In genomic region chr22:43848366-43849171, GRCh38 we compare ENCODE assay signal across 8 cellular contexts. TPM values are rescaled to one million over a fixed set of nuclear protein-coding genes. Genes with fewer than 3 reads are reported as not detected.
DNase-seq lines count a peak whose midpoint lies in the region; ATAC-seq and TF ChIP-seq lines count a peak whose summit lies in the region.

No MANE protein-coding gene starts in this region.

- H3K9me3 ChIP-seq in HEK293 (ENCODE audit: control insufficient read depth, insufficient read depth, low read depth, low read length): no peaks in the 10 kb centered on the region
- H3K9me3 ChIP-seq in RWPE2 (ENCODE audit: severe bottlenecking): no peaks in the 10 kb centered on the region
- H3K9me3 ChIP-seq in hepatocyte (ENCODE audit: low read depth): no peaks in the 10 kb centered on the region

- 57% methylated on average over 16 of the region's 16 CpGs for WGBS in hepatocyte (ENCODE audit: low lambda C conversion rate, missing lambda C conversion rate)

- DNase-seq in AG04449 (ENCODE audit: low read depth, low spot score) (no peak), RWPE2 (ENCODE audit: low spot score) (no peak), hepatocyte (ENCODE audit: low spot score) (peak; percentile 69), Ammon's horn (ENCODE audit: low spot score) (no peak)
- no peak for DNase-seq in stimulated activated CD4-positive, alpha-beta T cell treated with anti-CD3 and anti-CD28 coated beads, Interleukin-4, amount 100 ng/mL, for 1 hour

- ATAC-seq in RWPE2 (ENCODE audit: low read depth) (no peak), GM19467 (IDR thresholded peaks at IDR 0.05; ENCODE audit: unreplicated experiment) (no peak), HG02885 (IDR thresholded peaks at IDR 0.05; ENCODE audit: poor library complexity, unreplicated experiment) (no peak)

- H3K36me3 ChIP-seq in HEK293 (ENCODE audit: control insufficient read depth in 2 of 2, insufficient read depth in 1 of 2, low read length in 2 of 2) (no peaks in the 10 kb centered on the region), RWPE2 (ENCODE audit: low read depth) (no peaks in the 10 kb centered on the region), hepatocyte (replicated peaks; ENCODE audit: insufficient read depth, low read depth) (no peaks in the 10 kb centered on the region)

- no peaks in the 10 kb centered on the region for H4K20me1 ChIP-seq in hepatocyte (ENCODE audit: insufficient read depth, poor library complexity, severe bottlenecking)

- H3K9me2 ChIP-seq in hepatocyte (replicated peaks; ENCODE audit: insufficient read depth): no peaks in the 10 kb centered on the region

- TF ChIP-seq CTCF in AG04449 (IDR thresholded peaks at IDR 0.05; ENCODE audit: insufficient read depth, low read length, missing control alignments) (peak; percentile 64), HEK293 (tag by site-specific recombination; IDR thresholded peaks at IDR 0.05) (peak; percentile 54; the same call in 1 of the 2 replicates), RWPE2 (IDR thresholded peaks at IDR 0.05; ENCODE audit: poor library complexity, severe bottlenecking) (peak; percentile 20), hepatocyte (IDR thresholded peaks at IDR 0.05; ENCODE audit: poor library complexity) (peak; percentile 48)

- POLR2A ChIA-PET in AG04449 (lab: Yijun Ruan, JAX) (no interaction called here), HEK293 (lab: Yijun Ruan, JAX) (no interaction called here)

- no peak overlapping the region for H2AFZ ChIP-seq in hepatocyte

- H3K4me1 ChIP-seq in HEK293 (ENCODE audit: control insufficient read depth, insufficient read depth, low read length): no peaks in the 10 kb centered on the region
- H3K4me1 ChIP-seq in RWPE2 (ENCODE audit: insufficient read depth, poor library complexity, severe bottlenecking): no peaks in the 10 kb centered on the region
- no peaks in the 10 kb centered on the region for H3K4me1 ChIP-seq in hepatocyte (ENCODE audit: insufficient read depth)

- H3K4me2 ChIP-seq in hepatocyte: no peak overlapping the region

- H3K79me2 ChIP-seq in hepatocyte: no peaks in the 10 kb centered on the region

- H3K4me3 ChIP-seq in AG04449 (ENCODE audit: low read depth, low read length) (no peak overlapping the region), HEK293 (ENCODE audit: low read depth, low read length) (no peak overlapping the region), RWPE2 (ENCODE audit: severe bottlenecking) (no peak overlapping the region), hepatocyte (no peak overlapping the region)

- H3K27ac ChIP-seq in HEK293 (ENCODE audit: extremely low read depth, low read depth, low read length) (no peak overlapping the region), RWPE2 (ENCODE audit: poor library complexity, severe bottlenecking) (no peak overlapping the region), hepatocyte (no peak overlapping the region)

- H3K27me3 ChIP-seq in RWPE2 (ENCODE audit: insufficient read depth, poor library complexity, severe bottlenecking): no peaks in the 10 kb centered on the region
- no peaks in the 10 kb centered on the region for H3K27me3 ChIP-seq in hepatocyte

- CTCF ChIA-PET in AG04449 (lab: Yijun Ruan, JAX): interaction anchor here (1.0 to 1.1 kb wide), 2 partner anchors 19 to 462 kb away, joined by 3 to 5 read pairs; no protein-coding TSS in a partner anchor
- CTCF ChIA-PET in HEK293 (lab: Yijun Ruan, JAX): interaction anchor here (0.6 to 2.4 kb wide), 5 partner anchors 34 to 465 kb away, joined by 3 to 6 read pairs (median 3); no protein-coding TSS in a partner anchor

TF ChIP-seq in HEK293, 187 proteins besides CTCF, POLR2A, EP300 and RAD21:
- TF ChIP-seq SALL2 (tag by site-specific recombination; IDR thresholded peaks at IDR 0.05; ENCODE audit: borderline replicate concordance) (no peak), ZNF830 (tag by site-specific recombination; IDR thresholded peaks at IDR 0.05; ENCODE audit: low read depth) (no peak), SETDB1 (IDR thresholded peaks at IDR 0.05; ENCODE audit: insufficient read length, low read length) (no peak), EGR2 (tag by site-specific recombination; IDR thresholded peaks at IDR 0.05; ENCODE audit: low read depth) (no peak), ZNF202 (tag by site-specific recombination; IDR thresholded peaks at IDR 0.05; ENCODE audit: borderline replicate concordance) (no peak), ZNF169 (tag by site-specific recombination; IDR thresholded peaks at IDR 0.05) (no peak), RBAK (tag by site-specific recombination; IDR thresholded peaks at IDR 0.05) (no peak), ZNF140 (tag by site-specific recombination; IDR thresholded peaks at IDR 0.05) (no peak), GLIS1 (tag by site-specific recombination; IDR thresholded peaks at IDR 0.05) (peak; percentile 68), ZNF654 (tag by site-specific recombination; IDR thresholded peaks at IDR 0.05; ENCODE audit: low read depth) (no peak), OVOL3 (tag by site-specific recombination; IDR thresholded peaks at IDR 0.05) (no peak), GFI1B (tag by site-specific recombination; IDR thresholded peaks at IDR 0.05) (no peak), TCF7L2 (IDR thresholded peaks at IDR 0.05; ENCODE audit: borderline replicate concordance, low read depth, low read length) (no peak), ZNF571 (tag by site-specific recombination; IDR thresholded peaks at IDR 0.05) (no peak), ZNF548 (tag by site-specific recombination; IDR thresholded peaks at IDR 0.05) (no peak), ZNF2 (tag by site-specific recombination; IDR thresholded peaks at IDR 0.05) (0 out of 2 replicates have a peak, but pooled peaks have one; percentile 21), ZIC2 (tag by site-specific recombination; IDR thresholded peaks at IDR 0.05) (peak; percentile 98), GLIS2 (tag by site-specific recombination; IDR thresholded peaks at IDR 0.05) (peak; percentile 34)
- TF ChIP-seq, protein P1, sequence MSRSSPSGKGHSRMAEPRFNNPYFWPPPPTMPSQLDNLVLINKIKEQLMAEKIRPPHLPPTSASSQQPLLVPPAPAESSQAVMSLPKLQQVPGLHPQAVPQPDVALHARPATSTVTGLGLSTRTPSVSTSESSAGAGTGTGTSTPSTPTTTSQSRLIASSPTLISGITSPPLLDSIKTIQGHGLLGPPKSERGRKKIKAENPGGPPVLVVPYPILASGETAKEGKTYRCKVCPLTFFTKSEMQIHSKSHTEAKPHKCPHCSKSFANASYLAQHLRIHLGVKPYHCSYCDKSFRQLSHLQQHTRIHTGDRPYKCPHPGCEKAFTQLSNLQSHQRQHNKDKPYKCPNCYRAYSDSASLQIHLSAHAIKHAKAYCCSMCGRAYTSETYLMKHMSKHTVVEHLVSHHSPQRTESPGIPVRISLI (tag by site-specific recombination; IDR thresholded peaks at IDR 0.05): no peak
- TF ChIP-seq, protein P2, sequence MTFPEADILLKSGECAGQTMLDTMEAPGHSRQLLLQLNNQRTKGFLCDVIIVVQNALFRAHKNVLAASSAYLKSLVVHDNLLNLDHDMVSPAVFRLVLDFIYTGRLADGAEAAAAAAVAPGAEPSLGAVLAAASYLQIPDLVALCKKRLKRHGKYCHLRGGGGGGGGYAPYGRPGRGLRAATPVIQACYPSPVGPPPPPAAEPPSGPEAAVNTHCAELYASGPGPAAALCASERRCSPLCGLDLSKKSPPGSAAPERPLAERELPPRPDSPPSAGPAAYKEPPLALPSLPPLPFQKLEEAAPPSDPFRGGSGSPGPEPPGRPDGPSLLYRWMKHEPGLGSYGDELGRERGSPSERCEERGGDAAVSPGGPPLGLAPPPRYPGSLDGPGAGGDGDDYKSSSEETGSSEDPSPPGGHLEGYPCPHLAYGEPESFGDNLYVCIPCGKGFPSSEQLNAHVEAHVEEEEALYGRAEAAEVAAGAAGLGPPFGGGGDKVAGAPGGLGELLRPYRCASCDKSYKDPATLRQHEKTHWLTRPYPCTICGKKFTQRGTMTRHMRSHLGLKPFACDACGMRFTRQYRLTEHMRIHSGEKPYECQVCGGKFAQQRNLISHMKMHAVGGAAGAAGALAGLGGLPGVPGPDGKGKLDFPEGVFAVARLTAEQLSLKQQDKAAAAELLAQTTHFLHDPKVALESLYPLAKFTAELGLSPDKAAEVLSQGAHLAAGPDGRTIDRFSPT (tag by site-specific recombination; IDR thresholded peaks at IDR 0.05): no peak
- TF ChIP-seq, protein P3, sequence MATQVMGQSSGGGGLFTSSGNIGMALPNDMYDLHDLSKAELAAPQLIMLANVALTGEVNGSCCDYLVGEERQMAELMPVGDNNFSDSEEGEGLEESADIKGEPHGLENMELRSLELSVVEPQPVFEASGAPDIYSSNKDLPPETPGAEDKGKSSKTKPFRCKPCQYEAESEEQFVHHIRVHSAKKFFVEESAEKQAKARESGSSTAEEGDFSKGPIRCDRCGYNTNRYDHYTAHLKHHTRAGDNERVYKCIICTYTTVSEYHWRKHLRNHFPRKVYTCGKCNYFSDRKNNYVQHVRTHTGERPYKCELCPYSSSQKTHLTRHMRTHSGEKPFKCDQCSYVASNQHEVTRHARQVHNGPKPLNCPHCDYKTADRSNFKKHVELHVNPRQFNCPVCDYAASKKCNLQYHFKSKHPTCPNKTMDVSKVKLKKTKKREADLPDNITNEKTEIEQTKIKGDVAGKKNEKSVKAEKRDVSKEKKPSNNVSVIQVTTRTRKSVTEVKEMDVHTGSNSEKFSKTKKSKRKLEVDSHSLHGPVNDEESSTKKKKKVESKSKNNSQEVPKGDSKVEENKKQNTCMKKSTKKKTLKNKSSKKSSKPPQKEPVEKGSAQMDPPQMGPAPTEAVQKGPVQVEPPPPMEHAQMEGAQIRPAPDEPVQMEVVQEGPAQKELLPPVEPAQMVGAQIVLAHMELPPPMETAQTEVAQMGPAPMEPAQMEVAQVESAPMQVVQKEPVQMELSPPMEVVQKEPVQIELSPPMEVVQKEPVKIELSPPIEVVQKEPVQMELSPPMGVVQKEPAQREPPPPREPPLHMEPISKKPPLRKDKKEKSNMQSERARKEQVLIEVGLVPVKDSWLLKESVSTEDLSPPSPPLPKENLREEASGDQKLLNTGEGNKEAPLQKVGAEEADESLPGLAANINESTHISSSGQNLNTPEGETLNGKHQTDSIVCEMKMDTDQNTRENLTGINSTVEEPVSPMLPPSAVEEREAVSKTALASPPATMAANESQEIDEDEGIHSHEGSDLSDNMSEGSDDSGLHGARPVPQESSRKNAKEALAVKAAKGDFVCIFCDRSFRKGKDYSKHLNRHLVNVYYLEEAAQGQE (tag by site-specific recombination; IDR thresholded peaks at IDR 0.05): peak; percentile 21; the same call in 1 of the 2 replicates
TF ChIP-seq in HEK293: peak in this region for 5.

RNA-seq across cellular contexts. Expression of gene SULT4A1, which starts 13.7 kb away (rescaled TPM):
- 0.60 and 1.1 TPM in 2 replicates for total RNA-seq in hepatocyte
- 1.7 and 2.8 TPM in 2 replicates for polyA plus RNA-seq in hepatocyte

RNA-seq across cellular contexts. Expression of gene EFCAB6, which starts 36.5 kb away (rescaled TPM):
- total RNA-seq in hepatocyte: 1.0 and 2.1 TPM in 2 replicates
- polyA plus RNA-seq in hepatocyte: 0.59 and 2.7 TPM in 2 replicates

RNA-seq across cellular contexts. Expression of gene PNPLA5, which starts 43.2 kb away (rescaled TPM):
- total RNA-seq in hepatocyte: 0.57 TPM in 1 of 2 replicates, not detected in the other
- 0.11 and 0.45 TPM in 2 replicates for polyA plus RNA-seq in hepatocyte
